8 cellular contexts compared by ENCODE assay signal in genomic region chr19:29811125-29812079, GRCh38. TPM values are rescaled to one million over a fixed set of nuclear protein-coding genes. Genes with fewer than 3 reads are reported as not detected.
DNase-seq lines count a peak whose midpoint lies in the region; ATAC-seq and TF ChIP-seq lines count a peak whose summit lies in the region.

CCNE1 (plus strand) TSS chr19:29811991; CDS start chr19:29812556, 565 bp downstream.

- H3K4me1 ChIP-seq in liver (ENCODE audit: control insufficient read depth in 4 of 4, insufficient read depth in 4 of 4, low read length in 3 of 4), result peaks cover 0 to 12% (median 4%) of the 10 kb centered on the region in 4 donors

- CTCF ChIA-PET in BJ (lab: Yijun Ruan, JAX), result no interaction called here

- no peak for TF ChIP-seq RAD21 in liver (IDR thresholded peaks at IDR 0.05)

- peak within 1 kb of the TSS; percentile 59 for H3K4me3 ChIP-seq in BJ (ENCODE audit: low read depth, low read length)
- H3K4me3 ChIP-seq in liver (ENCODE audit: low read depth in 1 of 3, low read length in 3 of 3), result peak within 1 kb of the TSS in 2 of 3 donors; percentile 60 to 84

- DNase-seq in BJ (ENCODE audit: low read depth), result peak; percentile 14
- DNase-seq in NCI-H69 (lab: John Stamatoyannopoulos, UW), result peak; percentile 93
- peak; percentile 95 for DNase-seq in activated CD4-positive, alpha-beta T cell treated with anti-CD3 and anti-CD28 coated beads, Interleukin-2, amount 50 U/mL, for 1 hour
- DNase-seq in dedifferentiated amniotic fluid mesenchymal stem cell (ENCODE audit: extremely low spot score), result peak; percentile 79
- DNase-seq in stimulated activated CD4-positive, alpha-beta T cell treated with anti-CD3 and anti-CD28 coated beads, Interleukin-2, amount 100 ng/mL, for 48 hours, result peak; percentile 95 to 98

- 3% methylated on average over 125 of the region's 125 CpGs for WGBS in liver

- peak within 1 kb of the TSS in 1 of 2 donors; percentile 56 for H3K9ac ChIP-seq in liver (ENCODE audit: low read depth in 1 of 2, low read length in 2 of 2)

- peak within 1 kb of the TSS in 1 of 2 donors; percentile 46 for H3K27ac ChIP-seq in liver (ENCODE audit: low read depth in 1 of 2, low read length in 2 of 2)

- no peaks in the 10 kb centered on the region for H3K9me3 ChIP-seq in liver (ENCODE audit: control insufficient read depth in 4 of 4, low read length in 3 of 4)

- H3K27me3 ChIP-seq in BJ (ENCODE audit: control insufficient read depth, insufficient read depth, low read length) (no peaks in the 10 kb centered on the region), liver (ENCODE audit: control insufficient read depth in 4 of 4, insufficient read depth in 4 of 4, low read length in 3 of 4) (no peaks in the 10 kb centered on the region)

- ATAC-seq in HG03378 (IDR thresholded peaks at IDR 0.05; ENCODE audit: unreplicated experiment), result peak; percentile 42

- no peak for TF ChIP-seq CTCF in BJ (IDR thresholded peaks at IDR 0.05; ENCODE audit: insufficient read depth, low read depth, low read length)
- TF ChIP-seq CTCF in liver (IDR thresholded peaks at IDR 0.05; ENCODE audit: low read depth, low read length, missing input control), result no peak

- POLR2A ChIA-PET in BJ (lab: Charles Lee), result no interaction called here

- peak; percentile 77 for TF ChIP-seq POLR2A in GM19193 (IDR thresholded peaks at IDR 0.05; ENCODE audit: extremely low read depth, insufficient read depth, insufficient read length)

- H3K36me3 ChIP-seq in BJ (ENCODE audit: control insufficient read depth, insufficient read depth, low read length) (no peaks in the 10 kb centered on the region), liver (ENCODE audit: control insufficient read depth in 4 of 4, insufficient read depth in 3 of 4, low read depth in 1 of 4, low read length in 3 of 4) (no peaks in the 10 kb centered on the region)

TF ChIP-seq in liver, 16 proteins besides CTCF, POLR2A, EP300 and RAD21:
- no peak for TF ChIP-seq JUND (IDR thresholded peaks at IDR 0.05)
- no peak for TF ChIP-seq SP1 (IDR thresholded peaks at IDR 0.05)
- TF ChIP-seq REST (IDR thresholded peaks at IDR 0.05), result no peak
- TF ChIP-seq MAX (IDR thresholded peaks at IDR 0.05), result no peak
- TF ChIP-seq GABPA (IDR thresholded peaks at IDR 0.05 in 1 of 2, conservative IDR thresholded peaks at IDR 0.05 in 1 of 2), result no peak
- TF ChIP-seq RXRA (IDR thresholded peaks at IDR 0.05), result no peak
- TF ChIP-seq ATF3 (IDR thresholded peaks at IDR 0.05), result no peak
- TF ChIP-seq YY1 (IDR thresholded peaks at IDR 0.05), result no peak
- TF ChIP-seq EGR1 (IDR thresholded peaks at IDR 0.05; ENCODE audit: low read depth in 2 of 2), result no peak
- no peak for TF ChIP-seq HNF4A (conservative IDR thresholded peaks at IDR 0.05)
- no peak for TF ChIP-seq FOXA1 (IDR thresholded peaks at IDR 0.05)
- TF ChIP-seq TAF1 (conservative IDR thresholded peaks at IDR 0.05), result no peak
- no peak for TF ChIP-seq NR2F2 (IDR thresholded peaks at IDR 0.05)
TF ChIP-seq in liver: peak in this region for 0.

RNA-seq across cellular contexts. Expression of gene CCNE1, which starts in this region (rescaled TPM):
- polyA plus RNA-seq in BJ (2011; rRNA removed), result 4.8 and 5.0 TPM in 2 replicates
- 1.6 and 3.7 TPM in 2 replicates for polyA minus RNA-seq in BJ (2011; rRNA and poly(A)+ RNA removed)
- 10 to 100 TPM in 1 of 2 donors, under 1 TPM in 1; 0.84 to 19.5 TPM for total RNA-seq in liver
- under 1 TPM; 0.32 to 0.74 TPM for polyA plus RNA-seq in liver

Comparison
In these comparisons a context has a peak if more than half of its experiments do, and no peak if none do; other contexts are left out.
1. DNase-seq: peak in every context shown above with its lines; median percentile 96 in stimulated activated CD4-positive, alpha-beta T cell treated with anti-CD3 and anti-CD28 coated beads, Interleukin-2, amount 100 ng/mL, for 48 hours; 95 in activated CD4-positive, alpha-beta T cell treated with anti-CD3 and anti-CD28 coated beads, Interleukin-2, amount 50 U/mL, for 1 hour; 93 in NCI-H69; 79 in dedifferentiated amniotic fluid mesenchymal stem cell; 14 in BJ.